1 cellular context compared by ENCODE assay signal in the genomic region with DNA sequence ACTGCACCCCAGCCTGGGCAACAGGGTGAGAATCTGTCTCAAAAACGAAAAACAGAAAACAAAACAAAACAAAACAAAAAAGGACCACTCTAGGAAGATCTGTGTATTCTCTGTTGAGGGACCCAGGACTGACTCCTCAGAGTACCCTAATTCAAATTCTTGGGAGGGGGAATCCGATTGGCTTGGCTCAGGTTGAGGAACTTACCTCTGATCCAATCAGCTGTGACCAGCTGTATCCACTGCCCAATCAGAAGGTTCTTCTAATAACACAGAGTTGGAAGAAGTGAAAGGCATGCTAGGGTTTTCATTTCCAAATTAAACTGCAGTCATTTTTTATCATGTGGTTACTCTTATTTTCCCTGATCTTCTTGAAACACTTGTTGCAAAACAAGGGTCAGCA.
TF ChIP-seq lines count a peak whose summit lies in the region.

No MANE protein-coding gene starts in this region.

TF ChIP-seq in GM12878, 131 proteins besides CTCF, POLR2A, EP300 and RAD21:
- TF ChIP-seq RBBP5 (conservative IDR thresholded peaks at IDR 0.05): no peak
- TF ChIP-seq, protein P1, sequence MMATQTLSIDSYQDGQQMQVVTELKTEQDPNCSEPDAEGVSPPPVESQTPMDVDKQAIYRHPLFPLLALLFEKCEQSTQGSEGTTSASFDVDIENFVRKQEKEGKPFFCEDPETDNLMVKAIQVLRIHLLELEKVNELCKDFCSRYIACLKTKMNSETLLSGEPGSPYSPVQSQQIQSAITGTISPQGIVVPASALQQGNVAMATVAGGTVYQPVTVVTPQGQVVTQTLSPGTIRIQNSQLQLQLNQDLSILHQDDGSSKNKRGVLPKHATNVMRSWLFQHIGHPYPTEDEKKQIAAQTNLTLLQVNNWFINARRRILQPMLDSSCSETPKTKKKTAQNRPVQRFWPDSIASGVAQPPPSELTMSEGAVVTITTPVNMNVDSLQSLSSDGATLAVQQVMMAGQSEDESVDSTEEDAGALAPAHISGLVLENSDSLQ (IDR thresholded peaks at IDR 0.05): peak; percentile 67
- TF ChIP-seq, protein P2, sequence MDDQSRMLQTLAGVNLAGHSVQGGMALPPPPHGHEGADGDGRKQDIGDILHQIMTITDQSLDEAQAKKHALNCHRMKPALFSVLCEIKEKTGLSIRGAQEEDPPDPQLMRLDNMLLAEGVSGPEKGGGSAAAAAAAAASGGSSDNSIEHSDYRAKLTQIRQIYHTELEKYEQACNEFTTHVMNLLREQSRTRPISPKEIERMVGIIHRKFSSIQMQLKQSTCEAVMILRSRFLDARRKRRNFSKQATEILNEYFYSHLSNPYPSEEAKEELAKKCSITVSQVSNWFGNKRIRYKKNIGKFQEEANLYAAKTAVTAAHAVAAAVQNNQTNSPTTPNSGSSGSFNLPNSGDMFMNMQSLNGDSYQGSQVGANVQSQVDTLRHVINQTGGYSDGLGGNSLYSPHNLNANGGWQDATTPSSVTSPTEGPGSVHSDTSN (IDR thresholded peaks at IDR 0.05; ENCODE audit: insufficient replicate concordance, low read depth, low read length): peak; percentile 20
- TF ChIP-seq, protein P3, sequence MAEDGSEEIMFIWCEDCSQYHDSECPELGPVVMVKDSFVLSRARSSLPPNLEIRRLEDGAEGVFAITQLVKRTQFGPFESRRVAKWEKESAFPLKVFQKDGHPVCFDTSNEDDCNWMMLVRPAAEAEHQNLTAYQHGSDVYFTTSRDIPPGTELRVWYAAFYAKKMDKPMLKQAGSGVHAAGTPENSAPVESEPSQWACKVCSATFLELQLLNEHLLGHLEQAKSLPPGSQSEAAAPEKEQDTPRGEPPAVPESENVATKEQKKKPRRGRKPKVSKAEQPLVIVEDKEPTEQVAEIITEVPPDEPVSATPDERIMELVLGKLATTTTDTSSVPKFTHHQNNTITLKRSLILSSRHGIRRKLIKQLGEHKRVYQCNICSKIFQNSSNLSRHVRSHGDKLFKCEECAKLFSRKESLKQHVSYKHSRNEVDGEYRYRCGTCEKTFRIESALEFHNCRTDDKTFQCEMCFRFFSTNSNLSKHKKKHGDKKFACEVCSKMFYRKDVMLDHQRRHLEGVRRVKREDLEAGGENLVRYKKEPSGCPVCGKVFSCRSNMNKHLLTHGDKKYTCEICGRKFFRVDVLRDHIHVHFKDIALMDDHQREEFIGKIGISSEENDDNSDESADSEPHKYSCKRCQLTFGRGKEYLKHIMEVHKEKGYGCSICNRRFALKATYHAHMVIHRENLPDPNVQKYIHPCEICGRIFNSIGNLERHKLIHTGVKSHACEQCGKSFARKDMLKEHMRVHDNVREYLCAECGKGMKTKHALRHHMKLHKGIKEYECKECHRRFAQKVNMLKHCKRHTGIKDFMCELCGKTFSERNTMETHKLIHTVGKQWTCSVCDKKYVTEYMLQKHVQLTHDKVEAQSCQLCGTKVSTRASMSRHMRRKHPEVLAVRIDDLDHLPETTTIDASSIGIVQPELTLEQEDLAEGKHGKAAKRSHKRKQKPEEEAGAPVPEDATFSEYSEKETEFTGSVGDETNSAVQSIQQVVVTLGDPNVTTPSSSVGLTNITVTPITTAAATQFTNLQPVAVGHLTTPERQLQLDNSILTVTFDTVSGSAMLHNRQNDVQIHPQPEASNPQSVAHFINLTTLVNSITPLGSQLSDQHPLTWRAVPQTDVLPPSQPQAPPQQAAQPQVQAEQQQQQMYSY (CRISPR knock-in tag; IDR thresholded peaks at IDR 0.05): no peak
